8 cellular contexts compared by ENCODE assay signal in the genomic region with DNA sequence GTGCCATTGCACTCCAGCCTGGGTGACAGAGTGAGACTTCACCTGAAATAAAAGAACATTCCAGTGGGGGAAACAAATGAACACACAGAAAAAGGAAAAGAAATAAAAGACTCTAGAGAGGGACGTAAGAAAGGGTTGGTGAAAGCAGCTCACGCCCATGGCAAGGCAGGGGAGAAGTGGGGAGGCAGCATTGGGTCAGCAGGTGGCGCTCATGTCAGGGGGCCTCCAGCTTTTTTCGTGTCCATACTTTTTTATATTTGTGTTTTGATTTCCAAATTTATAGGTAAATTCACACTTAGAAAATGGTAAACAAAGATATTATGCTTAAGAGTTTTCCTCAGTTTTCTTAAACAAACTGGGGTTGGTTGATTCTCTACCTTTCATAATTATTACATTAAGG.
DNase-seq lines count a peak whose midpoint lies in the region; ATAC-seq and TF ChIP-seq lines count a peak whose summit lies in the region.

No MANE protein-coding gene starts in this region.

- H3K4me3 Mint-ChIP-seq in activated naive CD8-positive, alpha-beta T cell = no peak overlapping the region

- peak; percentile 64 for TF ChIP-seq CTCF in GM13977 (IDR thresholded peaks at IDR 0.05; ENCODE audit: extremely low read depth, insufficient read depth, missing control alignments)
- TF ChIP-seq CTCF in OCI-LY1 (IDR thresholded peaks at IDR 0.05; ENCODE audit: low read length) = peak; percentile 70

- in situ Hi-C loops in GM13977 (cut with MboI; ENCODE audit: low pct_unique_long_range_greater_than_20kb, low sequenced_read_pairs, unreplicated experiment) = no loop called here

- H3K36me3 Mint-ChIP-seq in activated naive CD8-positive, alpha-beta T cell = peaks cover 3% of the 10 kb centered on the region

- no peaks in the 10 kb centered on the region for H3K9me3 ChIP-seq in OCI-LY1 (ENCODE audit: low read length)

- no peaks in the 10 kb centered on the region for H3K9me3 Mint-ChIP-seq in activated naive CD8-positive, alpha-beta T cell (ENCODE audit: low read depth)

- H3K9me2 ChIP-seq in OCI-LY1 (ENCODE audit: low read depth, low read length) = no peaks in the 10 kb centered on the region

- H3K79me2 ChIP-seq in OCI-LY1 (ENCODE audit: insufficient read depth, low read length) = no peaks in the 10 kb centered on the region

- no peaks in the 10 kb centered on the region for H3K27me3 Mint-ChIP-seq in activated naive CD8-positive, alpha-beta T cell

- peak overlapping the region; percentile 54 for H3K27ac Mint-ChIP-seq in activated naive CD8-positive, alpha-beta T cell

- H3K36me3 ChIP-seq in OCI-LY1 (ENCODE audit: insufficient read depth, low read length) = peaks cover 26% of the 10 kb centered on the region; the same call in 1 of the 2 replicates

- H4K20me1 ChIP-seq in OCI-LY1 (ENCODE audit: insufficient read depth, low read length) = no peaks in the 10 kb centered on the region

- no peak overlapping the region for H3K27ac ChIP-seq in OCI-LY1 (ENCODE audit: low read depth, low read length, poor library complexity, severe bottlenecking)

- no peak overlapping the region for H3K4me2 ChIP-seq in OCI-LY1 (ENCODE audit: low read length)

- ATAC-seq in HG03520 (IDR thresholded peaks at IDR 0.05; ENCODE audit: unreplicated experiment) = no peak

- H3K27me3 ChIP-seq in OCI-LY1 (ENCODE audit: insufficient read depth, low read length) = no peaks in the 10 kb centered on the region

- no peaks in the 10 kb centered on the region for H3K4me1 Mint-ChIP-seq in activated naive CD8-positive, alpha-beta T cell (ENCODE audit: low read depth)

- no peaks in the 10 kb centered on the region for H3F3A ChIP-seq in OCI-LY1 (ENCODE audit: insufficient read depth, low read length)

- DNase-seq in GM13977 (ENCODE audit: low spot score) (peak; percentile 18), iPS-NIHi7 (ENCODE audit: extremely low spot score) (peak; percentile 79), HuH-7.5 (ENCODE audit: low spot score) (no peak), hippocampal formation (lab: John Stamatoyannopoulos, UW) (no peak)
- peak; percentile 4 for DNase-seq in stimulated activated CD8-positive, alpha-beta memory T cell treated with anti-CD3 and anti-CD28 coated beads, Interleukin-12 subunit alpha, Interleukin-12 subunit beta, amount 100 ng/mL, for 1 hour (ENCODE audit: low read depth)

- no peaks in the 10 kb centered on the region for H3K4me1 ChIP-seq in OCI-LY1 (ENCODE audit: insufficient read depth, low read length, severe bottlenecking)

- no peak overlapping the region for H3K9ac ChIP-seq in OCI-LY1 (ENCODE audit: low read length)

- H2AFZ ChIP-seq in OCI-LY1 (ENCODE audit: low read length) = no peak overlapping the region

- H3K4me3 ChIP-seq in OCI-LY1 (ENCODE audit: low read depth, low read length, poor library complexity, severe bottlenecking) = no peak overlapping the region

Comparison
In these comparisons a context has a peak if more than half of its experiments do, and no peak if none do; other contexts are left out.
1. DNase-seq: peak in GM13977 (single experiment), iPS-NIHi7 (single experiment) and stimulated activated CD8-positive, alpha-beta memory T cell treated with anti-CD3 and anti-CD28 coated beads, Interleukin-12 subunit alpha, Interleukin-12 subunit beta, amount 100 ng/mL, for 1 hour (single experiment); none in HuH-7.5 (single experiment) and hippocampal formation (0 of 2).